ENCODE assay signal across 10 cellular contexts in the genomic region with DNA sequence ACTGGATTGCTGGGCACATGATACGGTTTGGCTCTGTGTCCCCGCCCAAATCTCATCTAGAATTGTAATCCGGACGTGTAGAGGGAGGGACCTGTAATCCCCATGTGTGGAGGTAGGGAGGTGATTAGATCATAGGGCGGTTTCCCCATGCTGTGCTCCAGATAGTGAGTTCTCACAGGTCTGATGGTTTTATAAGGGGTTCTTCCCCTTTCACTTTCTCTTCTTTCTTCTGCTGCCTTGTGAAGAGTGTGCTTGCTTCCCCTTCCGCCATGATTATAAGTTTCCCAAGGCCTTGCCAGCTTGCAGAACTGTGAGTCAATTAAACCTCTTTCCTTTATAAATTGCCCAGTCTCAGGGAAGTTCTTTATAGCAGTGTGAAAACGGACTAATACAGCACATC.
DNase-seq lines count a peak whose midpoint lies in the region; ATAC-seq and TF ChIP-seq lines count a peak whose summit lies in the region.
"Had no signal": no experiment of that assay in that cellular context is flagged by ENCODE, and none has a peak within 500 bp of the region (broad histone marks: within the 10 kb centered on the region; RNA-seq: fewer than 3 reads in every experiment).

No MANE protein-coding gene starts in this region.

- DNase-seq in Ammon's horn (ENCODE audit: low spot score) (peak; percentile 48), SIG-M5 (lab: John Stamatoyannopoulos, UW) (peak; percentile 92), erythroblast (lab: John Stamatoyannopoulos, UW) (no peak), kidney glomerular epithelial cell (lab: John Stamatoyannopoulos, UW) (no peak), cortex of kidney (lab: John Stamatoyannopoulos, UW) (no peak), GM03348 (ENCODE audit: low spot score) (no peak)
- DNase-seq: IMR-90, substantia nigra had no signal

- no peak for TF ChIP-seq POLR2A in erythroblast (IDR thresholded peaks at IDR 0.05; ENCODE audit: low read length)

- ATAC-seq in GM19043 (IDR thresholded peaks at IDR 0.05; ENCODE audit: low read depth, unreplicated experiment) = peak; percentile 93
- ATAC-seq in HG03064 (IDR thresholded peaks at IDR 0.05; ENCODE audit: low read depth, unreplicated experiment) = peak; percentile 96

Comparison
In these comparisons a context has a peak if more than half of its experiments do, and no peak if none do; other contexts are left out.
1. DNase-seq: peak in Ammon's horn (single experiment) and SIG-M5 (single experiment); none in erythroblast (0 of 2), kidney glomerular epithelial cell (single experiment), cortex of kidney (single experiment) and GM03348 (single experiment).